ENCODE assay signal across 8 cellular contexts in genomic region chr5:10602031-10602806, GRCh38.
DNase-seq lines count a peak whose midpoint lies in the region; ATAC-seq and FAIRE-seq lines count a peak whose summit lies in the region.

No MANE protein-coding gene starts in this region.

- in situ Hi-C loops in KBM-7 (cut with MboI; ENCODE audit: low pct_unique_long_range_greater_than_20kb, low sequenced_read_pairs), result no loop called here

- DNase-seq in HUDEP-2 (lab: John Stamatoyannopoulos, UW; ENCODE audit: unreplicated experiment in 76 of 76) (peak in 75 of 76 experiments; percentile 35 to 93 (median 84)), anterior cingulate cortex (lab: John Stamatoyannopoulos, UW) (peak in 44 of 58 donors; percentile 9 to 73 (median 46)), hypothalamus (lab: John Stamatoyannopoulos, UW) (peak in 26 of 51 donors; percentile 6 to 75 (median 30)), HTR-8/SVneo (ENCODE audit: insufficient read length, low spot score) (no peak), KBM-7 (no peak)
- DNase-seq in stimulated activated CD8-positive, alpha-beta memory T cell treated with anti-CD3 and anti-CD28 coated beads, Interleukin-4, amount 100 ng/mL, for 48 hours, result peak; percentile 17

- FAIRE-seq in HTR-8/SVneo (lab: Jason Lieb, UNC), result no peak

- ATAC-seq in HG03039 (IDR thresholded peaks at IDR 0.05; ENCODE audit: unreplicated experiment) (no peak), GM19351 (IDR thresholded peaks at IDR 0.05; ENCODE audit: unreplicated experiment) (no peak)

Comparison
In these comparisons a context has a peak if more than half of its experiments do, and no peak if none do; other contexts are left out.
1. DNase-seq: peak in HUDEP-2 (75 of 76), anterior cingulate cortex (44 of 58), hypothalamus (26 of 51) and stimulated activated CD8-positive, alpha-beta memory T cell treated with anti-CD3 and anti-CD28 coated beads, Interleukin-4, amount 100 ng/mL, for 48 hours (single experiment); none in HTR-8/SVneo (single experiment) and KBM-7 (single experiment).